In the genomic region with DNA sequence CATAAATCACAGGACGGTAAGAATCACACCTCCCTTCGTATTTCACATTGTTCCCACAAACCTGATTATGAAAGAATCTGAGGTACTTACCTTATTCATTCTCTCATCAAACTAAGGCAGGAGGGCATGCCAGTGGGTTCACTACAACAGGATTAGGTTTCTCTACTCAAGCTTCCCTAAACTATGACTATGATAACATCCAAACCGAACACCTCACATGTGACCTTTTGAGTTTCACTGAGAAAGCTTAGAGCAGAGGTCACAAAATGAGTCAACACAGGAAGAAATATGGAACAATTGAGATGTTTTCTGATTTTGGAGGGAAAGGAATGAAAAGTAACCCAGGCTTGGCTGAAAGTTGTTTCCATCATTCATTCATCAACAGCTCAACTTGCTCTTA, we compare ENCODE assay signal across 15 cellular contexts. TPM values are rescaled to one million over a fixed set of nuclear protein-coding genes. Genes with fewer than 3 reads are reported as not detected.
DNase-seq lines count a peak whose midpoint lies in the region; ATAC-seq lines count a peak whose summit lies in the region.
"Had no signal": no experiment of that assay in that cellular context is flagged by ENCODE, and none has a peak within 500 bp of the region (broad histone marks: within the 10 kb centered on the region; RNA-seq: fewer than 3 reads in every experiment).

No MANE protein-coding gene starts in this region.

- H3K9me3 Mint-ChIP-seq in activated CD4-positive, alpha-beta T cell treated with anti-CD3 and anti-CD28 coated beads for 36 hours (ENCODE audit: low read depth): no peaks in the 10 kb centered on the region
- no peaks in the 10 kb centered on the region for H3K9me3 Mint-ChIP-seq in activated naive CD4-positive, alpha-beta T cell treated with anti-CD3 and anti-CD28 coated beads, Interleukin-2, amount 50 U/mL, for 72 hours
- no peaks in the 10 kb centered on the region for H3K9me3 Mint-ChIP-seq in activated naive CD8-positive, alpha-beta T cell treated with anti-CD3 and anti-CD28 coated beads, Interleukin-2, amount 50 U/mL, for 24 hours
- no peaks in the 10 kb centered on the region for H3K9me3 Mint-ChIP-seq in stimulated activated naive CD8-positive, alpha-beta T cell treated with anti-CD3 and anti-CD28 coated beads, Interleukin-15, Interleukin-2, amounts not matched to agents 100 ng/mL and 50 ng/mL, for 24 hours

- H3K4me1 Mint-ChIP-seq in activated CD4-positive, alpha-beta T cell treated with anti-CD3 and anti-CD28 coated beads for 36 hours: peaks cover 37% of the 10 kb centered on the region
- H3K4me1 Mint-ChIP-seq in activated naive CD8-positive, alpha-beta T cell treated with anti-CD3 and anti-CD28 coated beads, Interleukin-2, amount 50 U/mL, for 24 hours: peaks cover 36% of the 10 kb centered on the region
- peaks cover 48% of the 10 kb centered on the region for H3K4me1 Mint-ChIP-seq in stimulated activated naive CD8-positive, alpha-beta T cell treated with anti-CD3 and anti-CD28 coated beads, Interleukin-15, Interleukin-2, amounts not matched to agents 100 ng/mL and 50 ng/mL, for 24 hours (ENCODE audit: low read depth)

- intact Hi-C loops in activated CD4-positive, alpha-beta T cell treated with anti-CD3 and anti-CD28 coated beads for 36 hours (cut with DNase I, micrococcal nuclease): loop anchor here (1.0 to 5.0 kb wide), 6 partner anchors 17 to 526 kb away; a partner anchor contains a TSS

- H3K4me3 Mint-ChIP-seq in activated CD4-positive, alpha-beta T cell treated with anti-CD3 and anti-CD28 coated beads for 36 hours: no peak overlapping the region
- peak overlapping the region; percentile 58 for H3K4me3 Mint-ChIP-seq in activated naive CD8-positive, alpha-beta T cell treated with anti-CD3 and anti-CD28 coated beads, Interleukin-2, amount 50 U/mL, for 24 hours
- peak overlapping the region; percentile 59 for H3K4me3 Mint-ChIP-seq in stimulated activated naive CD8-positive, alpha-beta T cell treated with anti-CD3 and anti-CD28 coated beads, Interleukin-15, Interleukin-2, amounts not matched to agents 100 ng/mL and 50 ng/mL, for 24 hours
- H3K4me3 Mint-ChIP-seq: CD4-positive, alpha-beta memory T cell had no signal

- no peaks in the 10 kb centered on the region for H3K27me3 Mint-ChIP-seq in activated CD4-positive, alpha-beta T cell treated with anti-CD3 and anti-CD28 coated beads for 36 hours
- H3K27me3 Mint-ChIP-seq in activated naive CD8-positive, alpha-beta T cell treated with anti-CD3 and anti-CD28 coated beads, Interleukin-2, amount 50 U/mL, for 24 hours: no peaks in the 10 kb centered on the region
- H3K27me3 Mint-ChIP-seq in stimulated activated naive CD8-positive, alpha-beta T cell treated with anti-CD3 and anti-CD28 coated beads, Interleukin-15, Interleukin-2, amounts not matched to agents 100 ng/mL and 50 ng/mL, for 24 hours: no peaks in the 10 kb centered on the region
- H3K27me3 Mint-ChIP-seq: CD4-positive, alpha-beta memory T cell had no signal

- POLR2A ChIA-PET in activated CD4-positive, alpha-beta T cell treated with anti-CD3 and anti-CD28 coated beads for 36 hours (lab: Charles Lee): interaction anchor here (0.6 to 1.0 kb wide), 6 partner anchors 13 to 525 kb away, joined by 3 read pairs; no protein-coding TSS in a partner anchor

- CTCF ChIA-PET in activated CD4-positive, alpha-beta T cell treated with anti-CD3 and anti-CD28 coated beads for 36 hours (lab: Charles Lee): interaction anchor here (0.5 to 1.6 kb wide), 9 partner anchors 10 to 119 kb away, joined by 3 to 8 read pairs (median 4); a partner anchor contains a TSS

- peak; percentile 29 for DNase-seq in activated CD4-positive, alpha-beta T cell treated with anti-CD3 and anti-CD28 coated beads for 36 hours
- no peak for DNase-seq in activated CD4-positive, alpha-beta T cell treated with anti-CD3 and anti-CD28 coated beads for 1 hour
- DNase-seq in activated naive CD4-positive, alpha-beta T cell treated with anti-CD3 and anti-CD28 coated beads, Interleukin-2, amount 50 U/mL, for 72 hours (ENCODE audit: low spot score in 2 of 2): peak in 1 of 2 donors; percentile 10
- DNase-seq in activated naive CD4-positive, alpha-beta T cell (lab: John Stamatoyannopoulos, UW): no peak
- no peak for DNase-seq in activated naive CD8-positive, alpha-beta T cell treated with anti-CD3 and anti-CD28 coated beads, Interleukin-2, amount 50 U/mL, for 24 hours
- DNase-seq: CD4-positive, alpha-beta memory T cell; KBM-7; NCI-H146; NCI-H2081 treated with DMSO at 0.1 percent for 48 hours; NCI-H510A treated with DMSO at 0.1 percent for 48 hours; NCI-H82; PC-3 had no signal

- peak; percentile 96 for ATAC-seq in activated CD4-positive, alpha-beta T cell treated with anti-CD3 and anti-CD28 coated beads for 36 hours
- peak; percentile 97 to 99 for ATAC-seq in activated naive CD4-positive, alpha-beta T cell treated with anti-CD3 and anti-CD28 coated beads, Interleukin-2, amount 50 U/mL, for 72 hours
- peak; percentile 96 for ATAC-seq in activated naive CD8-positive, alpha-beta T cell treated with anti-CD3 and anti-CD28 coated beads, Interleukin-2, amount 50 U/mL, for 24 hours
- no peak for ATAC-seq in HG03460 (IDR thresholded peaks at IDR 0.05; ENCODE audit: unreplicated experiment)
- ATAC-seq in GM18520 (IDR thresholded peaks at IDR 0.05; ENCODE audit: unreplicated experiment): no peak
- ATAC-seq: PC-3 had no signal

- H3K36me3 Mint-ChIP-seq in activated CD4-positive, alpha-beta T cell treated with anti-CD3 and anti-CD28 coated beads for 36 hours (ENCODE audit: low read depth): peaks cover 68% of the 10 kb centered on the region
- peaks cover 32 to 61% of the 10 kb centered on the region in 2 donors for H3K36me3 Mint-ChIP-seq in activated naive CD4-positive, alpha-beta T cell treated with anti-CD3 and anti-CD28 coated beads, Interleukin-2, amount 50 U/mL, for 72 hours
- peaks cover 76% of the 10 kb centered on the region for H3K36me3 Mint-ChIP-seq in activated naive CD8-positive, alpha-beta T cell treated with anti-CD3 and anti-CD28 coated beads, Interleukin-2, amount 50 U/mL, for 24 hours (ENCODE audit: low read depth)
- peaks cover 87% of the 10 kb centered on the region for H3K36me3 Mint-ChIP-seq in stimulated activated naive CD8-positive, alpha-beta T cell treated with anti-CD3 and anti-CD28 coated beads, Interleukin-15, Interleukin-2, amounts not matched to agents 100 ng/mL and 50 ng/mL, for 24 hours (ENCODE audit: low read depth)

- H3K27ac Mint-ChIP-seq in activated CD4-positive, alpha-beta T cell treated with anti-CD3 and anti-CD28 coated beads for 36 hours: peak overlapping the region; percentile 89
- peak overlapping the region; percentile 84 to 93 for H3K27ac Mint-ChIP-seq in activated naive CD4-positive, alpha-beta T cell treated with anti-CD3 and anti-CD28 coated beads, Interleukin-2, amount 50 U/mL, for 72 hours
- H3K27ac Mint-ChIP-seq in activated naive CD8-positive, alpha-beta T cell treated with anti-CD3 and anti-CD28 coated beads, Interleukin-2, amount 50 U/mL, for 24 hours: peak overlapping the region; percentile 94
- peak overlapping the region; percentile 93 for H3K27ac Mint-ChIP-seq in stimulated activated naive CD8-positive, alpha-beta T cell treated with anti-CD3 and anti-CD28 coated beads, Interleukin-15, Interleukin-2, amounts not matched to agents 100 ng/mL and 50 ng/mL, for 24 hours
- H3K27ac Mint-ChIP-seq: CD4-positive, alpha-beta memory T cell had no signal

RNA-seq across cellular contexts. Expression of a gene that starts 24.1 kb away (rescaled TPM):
- 100 to 1,000 TPM; 117 to 147 TPM for total RNA-seq in activated CD4-positive, alpha-beta T cell treated with anti-CD3 and anti-CD28 coated beads for 36 hours
- 100 to 1,000 TPM; 156 to 199 TPM for total RNA-seq in activated naive CD4-positive, alpha-beta T cell treated with anti-CD3 and anti-CD28 coated beads, Interleukin-2, amount 50 U/mL, for 72 hours

Comparison
In these comparisons a context has a peak if more than half of its experiments do, and no peak if none do; other contexts are left out.
1. ATAC-seq: peak in activated CD4-positive, alpha-beta T cell treated with anti-CD3 and anti-CD28 coated beads for 36 hours (single experiment), activated naive CD4-positive, alpha-beta T cell treated with anti-CD3 and anti-CD28 coated beads, Interleukin-2, amount 50 U/mL, for 72 hours (2 of 2) and activated naive CD8-positive, alpha-beta T cell treated with anti-CD3 and anti-CD28 coated beads, Interleukin-2, amount 50 U/mL, for 24 hours (single experiment); none in HG03460 (single experiment) and GM18520 (single experiment).
2. Peak in every context shown above with its lines, with median percentiles within 50 percentile points of each other: H3K27ac Mint-ChIP-seq.